ENCODE assay signal across 9 cellular contexts in genomic region chr15:38130739-38131498, GRCh38.
DNase-seq lines count a peak whose midpoint lies in the region; ATAC-seq and TF ChIP-seq lines count a peak whose summit lies in the region.
"Had no signal": no experiment of that assay in that cellular context is flagged by ENCODE, and none has a peak within 500 bp of the region (broad histone marks: within the 10 kb centered on the region; RNA-seq: fewer than 3 reads in every experiment).

No MANE protein-coding gene starts in this region.

- H3K27ac ChIP-seq in MM.1S (ENCODE audit: low read length), result peak overlapping the region; percentile 49; the same call in 1 of the 2 replicates
- H3K27ac ChIP-seq in left lung, result peak overlapping the region; percentile 61 to 80
- peak overlapping the region; percentile 57 to 70 for H3K27ac ChIP-seq in thoracic aorta
- H3K27ac ChIP-seq: C4-2B had no signal

- no peaks in the 10 kb centered on the region for H3K79me2 ChIP-seq in MM.1S (ENCODE audit: low read length)

- no peak for TF ChIP-seq CTCF in MM.1S (IDR thresholded peaks at IDR 0.05; ENCODE audit: low read length)
- no peak for TF ChIP-seq CTCF in left lung (IDR thresholded peaks at IDR 0.05)
- TF ChIP-seq CTCF in thoracic aorta (IDR thresholded peaks at IDR 0.05), result no peak

- intact Hi-C loops in activated CD4-positive, alpha-beta T cell treated with anti-CD3 and anti-CD28 coated beads for 36 hours (cut with DNase I, micrococcal nuclease), result no loop called here
- intact Hi-C loops in left lung (cut with DNase I), result no loop called here

- peaks cover 14% of the 10 kb centered on the region for H3K27me3 Mint-ChIP-seq in activated CD4-positive, alpha-beta T cell treated with anti-CD3 and anti-CD28 coated beads for 36 hours

- H3K4me2 ChIP-seq in MM.1S (ENCODE audit: low read depth, low read length), result peak overlapping the region; percentile 75

- H3K4me3 Mint-ChIP-seq in activated CD4-positive, alpha-beta T cell treated with anti-CD3 and anti-CD28 coated beads for 36 hours, result no peak overlapping the region

- H3K4me3 ChIP-seq in MM.1S (ENCODE audit: low read length), result peak overlapping the region; percentile 47
- H3K4me3 ChIP-seq in left lung, result no peak overlapping the region
- peak overlapping the region; percentile 65 for H3K4me3 ChIP-seq in thoracic aorta

- peak; percentile 9 for ATAC-seq in activated CD4-positive, alpha-beta T cell treated with anti-CD3 and anti-CD28 coated beads for 36 hours
- ATAC-seq in left lung, result peak; percentile 71
- ATAC-seq in thoracic aorta (ENCODE audit: insufficient number of reproducible peaks, low FRiP score, low read depth), result no peak
- ATAC-seq in GM21367 (IDR thresholded peaks at IDR 0.05; ENCODE audit: unreplicated experiment), result no peak

- H3K36me3 Mint-ChIP-seq in activated CD4-positive, alpha-beta T cell treated with anti-CD3 and anti-CD28 coated beads for 36 hours (ENCODE audit: low read depth), result no peaks in the 10 kb centered on the region

- H4K20me1 ChIP-seq in MM.1S (ENCODE audit: insufficient read depth, low read length), result no peaks in the 10 kb centered on the region

- no peaks in the 10 kb centered on the region for H3K36me3 ChIP-seq in MM.1S (replicated peaks; ENCODE audit: insufficient read depth, low read length)
- no peaks in the 10 kb centered on the region for H3K36me3 ChIP-seq in left lung
- no peaks in the 10 kb centered on the region for H3K36me3 ChIP-seq in thoracic aorta

- H3K9ac ChIP-seq in MM.1S (ENCODE audit: low read length), result no peak overlapping the region

- H3K4me1 ChIP-seq in MM.1S (ENCODE audit: low read length) (peaks cover 29% of the 10 kb centered on the region), left lung (peaks cover 0 to 41% of the 10 kb centered on the region in 2 donors), thoracic aorta (ENCODE audit: control insufficient read depth in 1 of 2, low read depth in 2 of 2) (peaks cover 13 to 28% of the 10 kb centered on the region in 2 donors)

- H3K9me2 ChIP-seq in MM.1S (replicated peaks; ENCODE audit: insufficient read depth, low read length), result no peaks in the 10 kb centered on the region

- POLR2A ChIA-PET in activated CD4-positive, alpha-beta T cell treated with anti-CD3 and anti-CD28 coated beads for 36 hours (lab: Charles Lee), result no interaction called here

- peaks cover 14% of the 10 kb centered on the region for H3F3A ChIP-seq in MM.1S (ENCODE audit: insufficient read depth, low read length)

- CTCF ChIA-PET in activated CD4-positive, alpha-beta T cell treated with anti-CD3 and anti-CD28 coated beads for 36 hours (lab: Charles Lee), result interaction anchor here (0.7 kb wide), 1 partner anchor 58 kb away, joined by 3 read pairs; no protein-coding TSS in a partner anchor

- H3K9me3 Mint-ChIP-seq in activated CD4-positive, alpha-beta T cell treated with anti-CD3 and anti-CD28 coated beads for 36 hours (ENCODE audit: low read depth), result no peaks in the 10 kb centered on the region

- H3K4me1 Mint-ChIP-seq in activated CD4-positive, alpha-beta T cell treated with anti-CD3 and anti-CD28 coated beads for 36 hours, result peaks cover 8% of the 10 kb centered on the region

- H3K27me3 ChIP-seq in MM.1S (replicated peaks; ENCODE audit: insufficient read depth, low read length) (0 out of 2 replicates have a peak, but pooled peaks cover 3% of the 10 kb centered on the region), left lung (no peaks in the 10 kb centered on the region), thoracic aorta (replicated peaks; ENCODE audit: insufficient read depth) (no peaks in the 10 kb centered on the region)

- H2AFZ ChIP-seq in MM.1S (ENCODE audit: low read length), result no peak overlapping the region

- peak; percentile 7 for DNase-seq in activated CD4-positive, alpha-beta T cell treated with anti-CD3 and anti-CD28 coated beads for 36 hours
- no peak for DNase-seq in activated CD4-positive, alpha-beta T cell treated with anti-CD3 and anti-CD28 coated beads, Interleukin-2, amount 50 U/mL, for 1 hour
- DNase-seq in MM.1S, result peak; percentile 31
- DNase-seq in brain pericyte (ENCODE audit: low read depth, low spot score), result peak; percentile 78
- peak; percentile 71 to 87 for DNase-seq in left lung
- peak; percentile 38 for DNase-seq in thoracic aorta (ENCODE audit: low spot score)
- no peak for DNase-seq in NCI-H345 treated with DMSO at 0.1 percent for 48 hours (lab: John Stamatoyannopoulos, UW; ENCODE audit: unreplicated experiment)

- H3K9me3 ChIP-seq in MM.1S (replicated peaks; ENCODE audit: insufficient read depth, low read length) (no peaks in the 10 kb centered on the region), left lung (peaks cover 0 to 2% of the 10 kb centered on the region in 2 donors), thoracic aorta (no peaks in the 10 kb centered on the region)

- H3K27ac Mint-ChIP-seq in activated CD4-positive, alpha-beta T cell treated with anti-CD3 and anti-CD28 coated beads for 36 hours, result no peak overlapping the region

Comparison
In these comparisons a context has a peak if more than half of its experiments do, and no peak if none do; other contexts are left out.
1. DNase-seq: peak in activated CD4-positive, alpha-beta T cell treated with anti-CD3 and anti-CD28 coated beads for 36 hours (single experiment), MM.1S (single experiment), brain pericyte (single experiment), left lung (2 of 2) and thoracic aorta (single experiment); none in activated CD4-positive, alpha-beta T cell treated with anti-CD3 and anti-CD28 coated beads, Interleukin-2, amount 50 U/mL, for 1 hour (single experiment) and NCI-H345 treated with DMSO at 0.1 percent for 48 hours (single experiment).
2. ATAC-seq: peak in activated CD4-positive, alpha-beta T cell treated with anti-CD3 and anti-CD28 coated beads for 36 hours (single experiment) and left lung (single experiment); none in thoracic aorta (single experiment) and GM21367 (single experiment).
3. H3K4me3 ChIP-seq: peak in MM.1S (single experiment) and thoracic aorta (single experiment); none in left lung (0 of 2).
4. Peak in every context shown above with its lines, with median percentiles within 50 percentile points of each other: H3K27ac ChIP-seq.